In the genomic region with DNA sequence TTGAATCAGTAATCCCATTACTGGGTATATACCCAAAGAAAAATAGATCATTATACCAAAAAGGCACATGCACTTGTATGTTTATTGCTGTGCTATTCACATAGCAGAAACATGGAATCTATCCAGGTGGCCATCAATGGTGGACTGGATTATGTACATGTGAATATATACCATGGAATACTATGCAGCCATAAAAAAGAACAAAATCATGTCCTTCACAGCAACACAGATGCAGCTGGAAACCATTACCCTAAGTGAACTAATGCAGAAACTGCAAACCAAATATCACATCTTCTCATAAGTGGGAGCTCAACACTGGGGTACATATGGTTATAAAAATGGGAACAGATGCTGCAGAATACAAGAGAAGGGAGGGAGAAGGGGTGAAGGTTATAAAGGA, we compare ENCODE assay signal across 25 cellular contexts.
"Had no signal": no experiment of that assay in that cellular context is flagged by ENCODE, and none has a peak within 500 bp of the region (broad histone marks: within the 10 kb centered on the region; RNA-seq: fewer than 3 reads in every experiment).

No MANE protein-coding gene starts in this region.

- H3K4me3 ChIP-seq: colonic mucosa, coronary artery, dorsolateral prefrontal cortex, esophagus muscularis mucosa, esophagus squamous epithelium, gastrocnemius medialis, gastroesophageal sphincter, heart left ventricle, heart right ventricle had no signal

- H3K9me3 ChIP-seq: colonic mucosa, gastrocnemius medialis, gastroesophageal sphincter had no signal

- H3K36me3 ChIP-seq: colonic mucosa, heart left ventricle had no signal

- DNase-seq: colonic mucosa; cortex of kidney; dermis blood vessel endothelial cell; dorsolateral prefrontal cortex; effector CD4-positive, alpha-beta T cell; effector CD8-positive, alpha-beta T cell; effector memory CD4-positive, alpha-beta T cell; effector memory CD8-positive, alpha-beta T cell; endodermal cell; erythroblast; esophagus squamous epithelium; foreskin fibroblast; foreskin keratinocyte; foreskin melanocyte; gastrocnemius medialis; glutamatergic neuron; head of caudate nucleus; heart left ventricle; heart right ventricle had no signal

- ATAC-seq: effector memory CD8-positive, alpha-beta T cell; esophagus mucosa; foreskin keratinocyte; gastrocnemius medialis; gastroesophageal sphincter; heart left ventricle; heart right ventricle had no signal

- H3K27me3 ChIP-seq: colonic mucosa, esophagus muscularis mucosa, esophagus squamous epithelium, foreskin keratinocyte, gastroesophageal sphincter, heart left ventricle had no signal

- FAIRE-seq: endothelial cell of umbilical vein had no signal

- H3K4me1 ChIP-seq: colonic mucosa, esophagus muscularis mucosa, esophagus squamous epithelium, foreskin keratinocyte, gastrocnemius medialis, gastroesophageal sphincter, heart left ventricle, heart right ventricle had no signal

- H3K27ac ChIP-seq: colonic mucosa, coronary artery, dorsolateral prefrontal cortex, epithelial cell of prostate, esophagus muscularis mucosa, esophagus squamous epithelium, foreskin keratinocyte, gastrocnemius medialis, gastroesophageal sphincter, heart left ventricle, heart right ventricle had no signal
